27 cellular contexts compared by ENCODE assay signal in genomic region chr9:91644433-91644832, GRCh38.
"Had no signal": no experiment of that assay in that cellular context is flagged by ENCODE, and none has a peak within 500 bp of the region (broad histone marks: within the 10 kb centered on the region; RNA-seq: fewer than 3 reads in every experiment).

No MANE protein-coding gene starts in this region.

- H3K4me1 ChIP-seq: colonic mucosa, esophagus squamous epithelium, foreskin keratinocyte, gastrocnemius medialis, gastroesophageal sphincter, heart left ventricle had no signal

- H3K27ac ChIP-seq: colonic mucosa, coronary artery, dorsolateral prefrontal cortex, epithelial cell of prostate, esophagus squamous epithelium, foreskin keratinocyte, gastrocnemius medialis, gastroesophageal sphincter, heart left ventricle, heart right ventricle had no signal

- ATAC-seq: effector memory CD8-positive, alpha-beta T cell; esophagus mucosa; foreskin keratinocyte; gastrocnemius medialis; gastroesophageal sphincter; heart left ventricle; heart right ventricle had no signal

- FAIRE-seq: colon, endometrium, endothelial cell of umbilical vein, frontal cortex had no signal

- H3K27me3 ChIP-seq: colonic mucosa, gastrocnemius medialis, gastroesophageal sphincter, heart right ventricle had no signal

- H3K36me3 ChIP-seq: colonic mucosa, esophagus squamous epithelium, gastrocnemius medialis, gastroesophageal sphincter, heart left ventricle, heart right ventricle had no signal

- H3K4me3 ChIP-seq: colonic mucosa, coronary artery, dorsolateral prefrontal cortex, esophagus squamous epithelium, gastrocnemius medialis, gastroesophageal sphincter, heart left ventricle, heart right ventricle had no signal

- DNase-seq: colonic mucosa; cortex of kidney; dermis blood vessel endothelial cell; dorsolateral prefrontal cortex; effector CD4-positive, alpha-beta T cell; effector CD8-positive, alpha-beta T cell; effector memory CD4-positive, alpha-beta T cell; effector memory CD8-positive, alpha-beta T cell; endodermal cell; erythroblast; esophagus squamous epithelium; foreskin fibroblast; foreskin keratinocyte; foreskin melanocyte; gastrocnemius medialis; glutamatergic neuron; head of caudate nucleus; heart right ventricle had no signal

- H3K9me3 ChIP-seq: colonic mucosa, esophagus squamous epithelium, gastrocnemius medialis had no signal
